ENCODE assay signal across 1 cellular context in genomic region chr1:203129501-203130231, GRCh38.
TF ChIP-seq lines count a peak whose summit lies in the region.

No MANE protein-coding gene starts in this region.

TF ChIP-seq in HCT116, 20 proteins besides CTCF, POLR2A, EP300 and RAD21 (continued from another document):
- TF ChIP-seq, protein P1, sequence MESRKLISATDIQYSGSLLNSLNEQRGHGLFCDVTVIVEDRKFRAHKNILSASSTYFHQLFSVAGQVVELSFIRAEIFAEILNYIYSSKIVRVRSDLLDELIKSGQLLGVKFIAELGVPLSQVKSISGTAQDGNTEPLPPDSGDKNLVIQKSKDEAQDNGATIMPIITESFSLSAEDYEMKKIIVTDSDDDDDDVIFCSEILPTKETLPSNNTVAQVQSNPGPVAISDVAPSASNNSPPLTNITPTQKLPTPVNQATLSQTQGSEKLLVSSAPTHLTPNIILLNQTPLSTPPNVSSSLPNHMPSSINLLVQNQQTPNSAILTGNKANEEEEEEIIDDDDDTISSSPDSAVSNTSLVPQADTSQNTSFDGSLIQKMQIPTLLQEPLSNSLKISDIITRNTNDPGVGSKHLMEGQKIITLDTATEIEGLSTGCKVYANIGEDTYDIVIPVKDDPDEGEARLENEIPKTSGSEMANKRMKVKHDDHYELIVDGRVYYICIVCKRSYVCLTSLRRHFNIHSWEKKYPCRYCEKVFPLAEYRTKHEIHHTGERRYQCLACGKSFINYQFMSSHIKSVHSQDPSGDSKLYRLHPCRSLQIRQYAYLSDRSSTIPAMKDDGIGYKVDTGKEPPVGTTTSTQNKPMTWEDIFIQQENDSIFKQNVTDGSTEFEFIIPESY (IDR thresholded peaks at IDR 0.05; ENCODE audit: extremely low read depth, insufficient replicate concordance, low read length) = no peak
- TF ChIP-seq EGR1 (IDR thresholded peaks at IDR 0.05; ENCODE audit: low read depth) (no peak), ATF3 (IDR thresholded peaks at IDR 0.05) (no peak), JUND (IDR thresholded peaks at IDR 0.05) (no peak), SIN3A (IDR thresholded peaks at IDR 0.05; ENCODE audit: low read depth) (no peak), CBX3 (IDR thresholded peaks at IDR 0.05; ENCODE audit: low read depth) (no peak), EZH2 (IDR thresholded peaks at IDR 0.05) (no peak), SP1 (IDR thresholded peaks at IDR 0.05; ENCODE audit: low read depth) (no peak), ZNF274 (IDR thresholded peaks at IDR 0.05; ENCODE audit: low read depth, low read length) (no peak), SRF (IDR thresholded peaks at IDR 0.05; ENCODE audit: low read depth) (no peak), ZFX (IDR thresholded peaks at IDR 0.05) (no peak)
